Comparison of ENCODE assay signal across 18 cellular contexts in the genomic region with DNA sequence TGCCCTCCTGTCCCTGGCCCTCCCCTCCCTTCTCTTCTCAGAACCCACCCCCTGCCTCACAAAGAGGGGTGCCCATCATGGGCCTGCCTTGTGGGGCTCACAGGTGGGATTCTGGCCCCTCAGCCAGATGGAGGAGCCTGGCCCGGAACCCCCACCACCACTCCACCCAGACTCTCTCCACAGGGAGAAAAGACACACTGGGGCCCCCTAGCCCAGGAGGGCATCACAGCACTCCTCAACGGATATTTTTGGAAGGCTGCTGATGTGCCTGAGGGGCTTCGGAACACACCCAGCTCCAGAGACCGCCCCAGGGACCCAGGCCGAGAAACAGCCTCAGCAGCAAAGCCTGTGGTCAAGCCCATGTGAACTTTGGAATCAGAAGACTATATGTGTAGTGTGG. TPM values are rescaled to one million over a fixed set of nuclear protein-coding genes. Genes with fewer than 3 reads are reported as not detected.
"Had no signal": no experiment of that assay in that cellular context is flagged by ENCODE, and none has a peak within 500 bp of the region (broad histone marks: within the 10 kb centered on the region; RNA-seq: fewer than 3 reads in every experiment).

No MANE protein-coding gene starts in this region.

- H3K79me2 ChIP-seq: hepatocyte had no signal

- H3K27ac Mint-ChIP-seq: naive thymus-derived CD8-positive, alpha-beta T cell had no signal

- H3K4me1 ChIP-seq: colonic mucosa, foreskin keratinocyte had no signal

- H3K27ac ChIP-seq: colonic mucosa, foreskin keratinocyte, hepatocyte, ovary, stomach had no signal

- H3K9me3 ChIP-seq: colonic mucosa, mucosa of descending colon, ovary, stomach, thoracic aorta had no signal

- H2AFZ ChIP-seq: hepatocyte had no signal

- H3K36me3 Mint-ChIP-seq: naive thymus-derived CD8-positive, alpha-beta T cell had no signal

- DNase-seq: colonic mucosa; dermis blood vessel endothelial cell; erythroblast; foreskin keratinocyte; mucosa of descending colon; naive thymus-derived CD8-positive, alpha-beta T cell; nucleus accumbens; ovary; small intestine; stimulated activated CD4-positive, alpha-beta T cell treated with anti-CD3 and anti-CD28 coated beads, Interleukin-12 subunit alpha, Interleukin-12 subunit beta, amount 100 ng/mL, for 4 hours; stimulated activated naive CD4-positive, alpha-beta T cell; stomach; substantia nigra; trophoblast cell had no signal

- H3K36me3 ChIP-seq: colonic mucosa, ovary, stomach, thoracic aorta had no signal

- H3K9me3 Mint-ChIP-seq: naive thymus-derived CD8-positive, alpha-beta T cell had no signal

- H3K4me3 ChIP-seq: colonic mucosa, hepatocyte, mucosa of descending colon, ovary, stomach, thoracic aorta had no signal

- H3K27me3 ChIP-seq: colonic mucosa, hepatocyte, ovary had no signal

- ATAC-seq: foreskin keratinocyte; mucosa of descending colon; naive thymus-derived CD8-positive, alpha-beta T cell; right cardiac atrium had no signal

- H3K4me3 Mint-ChIP-seq: naive thymus-derived CD8-positive, alpha-beta T cell had no signal

- H3K4me2 ChIP-seq: hepatocyte had no signal

RNA-seq across cellular contexts. Expression of a gene that starts 9.9 kb away (rescaled TPM):
- total RNA-seq: naive thymus-derived CD8-positive, alpha-beta T cell had no signal
- polyA plus RNA-seq: naive thymus-derived CD8-positive, alpha-beta T cell; neural cell had no signal

RNA-seq across cellular contexts. Expression of a gene that starts 32.8 kb away (rescaled TPM):
- polyA plus RNA-seq: naive thymus-derived CD8-positive, alpha-beta T cell had no signal
